Comparison of ENCODE assay signal across 8 cellular contexts in the genomic region with DNA sequence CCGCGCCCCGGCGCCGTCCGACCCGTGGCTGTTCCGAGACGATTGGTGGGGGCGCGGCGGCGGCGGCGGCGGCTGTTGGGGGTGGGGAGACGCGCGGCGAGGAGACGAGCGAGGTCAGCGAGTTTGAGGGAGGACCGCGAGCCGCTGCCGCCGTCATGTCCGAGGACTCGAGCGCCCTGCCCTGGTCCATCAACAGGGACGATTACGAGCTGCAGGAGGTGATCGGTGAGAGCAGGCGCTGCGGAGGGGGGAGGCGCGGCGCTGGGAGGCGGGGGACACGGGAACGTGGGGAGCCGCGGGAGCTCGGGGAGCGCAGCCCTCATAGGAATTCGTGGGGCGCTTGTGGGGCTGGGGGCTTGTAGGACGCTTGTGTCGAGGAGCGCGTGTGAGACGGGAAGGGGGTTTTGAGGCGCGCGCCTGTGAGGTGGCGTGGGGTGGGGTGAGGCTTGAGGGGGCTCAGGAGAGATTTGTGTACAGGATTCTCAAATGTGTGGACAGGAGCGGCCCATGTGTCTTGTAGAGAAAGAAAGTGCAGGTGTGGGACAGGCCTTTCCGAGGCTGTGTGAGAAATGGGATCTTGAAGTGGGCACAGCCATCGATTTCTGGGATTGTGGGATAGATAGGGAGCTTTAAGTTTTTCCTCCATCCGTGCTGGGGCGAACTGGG. TPM values are rescaled to one million over a fixed set of nuclear protein-coding genes. Genes with fewer than 3 reads are reported as not detected.
DNase-seq lines count a peak whose midpoint lies in the region; ATAC-seq lines count a peak whose summit lies in the region.

No MANE protein-coding gene starts in this region.

- no CpG with 5 or more reads among the region's 62 CpGs for WGBS in iPS DF 6.9 (ENCODE audit: insufficient coverage, insufficient read length)

- H3K27me3 ChIP-seq in adipocyte (replicated peaks; ENCODE audit: control insufficient read depth, insufficient read depth, low read length) (no peaks in the 10 kb centered on the region), iPS DF 6.9 (ENCODE audit: control insufficient read depth, insufficient read depth, low read length) (no peaks in the 10 kb centered on the region)

- no peak overlapping the region for H3K27ac ChIP-seq in iPS DF 6.9 (ENCODE audit: low read length)

- H3K4me3 ChIP-seq in adipocyte (ENCODE audit: low read length), result peak overlapping the region; percentile 86
- peak overlapping the region; percentile 94 for H3K4me3 ChIP-seq in iPS DF 6.9 (ENCODE audit: low read length)

- H3K4me1 Mint-ChIP-seq in IgD-negative memory B cell, result peaks cover 21 to 28% (median 23%) of the 10 kb centered on the region in 3 donors

- intact Hi-C loops in sciatic nerve (cut with DNase I), result no loop called here

- peak overlapping the region; percentile 95 to 100 (median 99) for H3K27ac Mint-ChIP-seq in IgD-negative memory B cell

- DNase-seq in DMS 273 (lab: John Stamatoyannopoulos, UW; ENCODE audit: unreplicated experiment) (peak; percentile 67), DMS 273 treated with DMSO at 0.1 percent for 48 hours (lab: John Stamatoyannopoulos, UW) (no peak), adipocyte (ENCODE audit: low read depth) (peak; percentile 74), iPS DF 6.9 (ENCODE audit: low read depth, low spot score) (no peak), sciatic nerve (ENCODE audit: low spot score) (peak; percentile 83), foreskin melanocyte (no peak)

- H3K36me3 Mint-ChIP-seq in IgD-negative memory B cell, result peaks cover 3% of the 10 kb centered on the region

- H3K27me3 Mint-ChIP-seq in IgD-negative memory B cell, result no peaks in the 10 kb centered on the region

- peak overlapping the region; percentile 92 for H3K9ac ChIP-seq in adipocyte (ENCODE audit: low read length)

- H3K9me3 ChIP-seq in adipocyte (ENCODE audit: control insufficient read depth, low read length) (no peaks in the 10 kb centered on the region), iPS DF 6.9 (ENCODE audit: control insufficient read depth, insufficient read depth, low read length) (no peaks in the 10 kb centered on the region)

- H3K36me3 ChIP-seq in adipocyte (ENCODE audit: control insufficient read depth, insufficient read depth, low read length, severe bottlenecking) (no peaks in the 10 kb centered on the region), iPS DF 6.9 (ENCODE audit: control insufficient read depth, insufficient read depth, low read length) (no peaks in the 10 kb centered on the region)

- peaks cover 31% of the 10 kb centered on the region for H3K4me1 ChIP-seq in adipocyte (ENCODE audit: control insufficient read depth, insufficient read depth, low read length)
- no peaks in the 10 kb centered on the region for H3K4me1 ChIP-seq in iPS DF 6.9 (ENCODE audit: control insufficient read depth, insufficient read depth, low read length)

- H3K9me3 Mint-ChIP-seq in IgD-negative memory B cell, result no peaks in the 10 kb centered on the region

- H3K4me3 Mint-ChIP-seq in IgD-negative memory B cell, result peak overlapping the region; percentile 88 to 96 (median 94)

- ATAC-seq in sciatic nerve, result peak; percentile 0
- no peak for ATAC-seq in GM21360 (IDR thresholded peaks at IDR 0.05; ENCODE audit: unreplicated experiment)

RNA-seq across cellular contexts. Expression of a gene that starts 0.5 kb away (rescaled TPM):
- polyA plus RNA-seq in IgD-negative memory B cell, result 13.0 TPM
- total RNA-seq in sciatic nerve, result 42.6 TPM

RNA-seq across cellular contexts. Expression of a gene that starts 27.4 kb away (rescaled TPM):
- 83.0 TPM for polyA plus RNA-seq in IgD-negative memory B cell
- 25.0 TPM for total RNA-seq in sciatic nerve

RNA-seq across cellular contexts. Expression of a gene that starts 28.9 kb away (rescaled TPM):
- polyA plus RNA-seq in IgD-negative memory B cell, result 41.8 TPM
- total RNA-seq in sciatic nerve, result 67.6 TPM

Comparison
In these comparisons a context has a peak if more than half of its experiments do, and no peak if none do; other contexts are left out.
1. DNase-seq: peak in DMS 273 (single experiment), adipocyte (single experiment) and sciatic nerve (single experiment); none in DMS 273 treated with DMSO at 0.1 percent for 48 hours (single experiment), iPS DF 6.9 (single experiment) and foreskin melanocyte (single experiment).